In genomic region chr13:46455924-46456323, GRCh38 we compare ENCODE assay signal across 8 cellular contexts.
DNase-seq lines count a peak whose midpoint lies in the region; ATAC-seq and TF ChIP-seq lines count a peak whose summit lies in the region.
"Not testable (repeated sequence)": the region's sequence is repeated elsewhere in the genome, so short reads cannot be mapped to it uniquely, and the experiment has no call there.

No MANE protein-coding gene starts in this region.

- H3K9me3 ChIP-seq in upper lobe of right lung = not testable (repeated sequence)

- TF ChIP-seq CTCF in epithelial cell of esophagus (IDR thresholded peaks at IDR 0.05; ENCODE audit: insufficient read depth, low read depth, low read length, missing control alignments) = peak; percentile 20
- not testable (repeated sequence) for TF ChIP-seq CTCF in upper lobe of right lung (IDR thresholded peaks at IDR 0.05)

- not testable (repeated sequence) for H3K4me2 ChIP-seq in mesendoderm (ENCODE audit: low read length)

- POLR2A ChIA-PET in activated CD4-positive, alpha-beta T cell treated with anti-CD3 and anti-CD28 coated beads for 36 hours (lab: Charles Lee) = not testable (repeated sequence)

- no CpG with 5 or more reads among the region's 4 CpGs for WGBS in mesendoderm (ENCODE audit: extremely low coverage, insufficient coverage, low lambda C conversion rate)

- not testable (repeated sequence) for H3K27ac Mint-ChIP-seq in activated CD4-positive, alpha-beta T cell treated with anti-CD3 and anti-CD28 coated beads for 36 hours

- H3K4me3 ChIP-seq in epithelial cell of esophagus (ENCODE audit: low read length); mesendoderm (ENCODE audit: low read length); upper lobe of right lung: not testable (repeated sequence)

- CTCF ChIA-PET in activated CD4-positive, alpha-beta T cell treated with anti-CD3 and anti-CD28 coated beads for 36 hours (lab: Charles Lee) = not testable (repeated sequence)

- H4K5ac ChIP-seq in mesendoderm (ENCODE audit: low read length) = not testable (repeated sequence)

- not testable (repeated sequence) for H2BK120ac ChIP-seq in mesendoderm (ENCODE audit: low read depth, low read length)

- peak; percentile 36 for DNase-seq in GDM1 (lab: John Stamatoyannopoulos, UW)
- DNase-seq in NCI-H526 treated with DMSO at 0.1 percent for 48 hours (lab: John Stamatoyannopoulos, UW) = peak; percentile 52
- DNase-seq in activated CD4-positive, alpha-beta T cell treated with anti-CD3 and anti-CD28 coated beads for 36 hours = peak; percentile 52
- DNase-seq in epithelial cell of esophagus (ENCODE audit: low read depth) = peak; percentile 43
- peak; percentile 94 for DNase-seq in mesendoderm
- DNase-seq in upper lobe of right lung = not testable (repeated sequence)

- H3K56ac ChIP-seq in mesendoderm (ENCODE audit: low read length) = not testable (repeated sequence)

- H3K4ac ChIP-seq in mesendoderm (ENCODE audit: low read depth, low read length) = not testable (repeated sequence)

- H3K36me3 ChIP-seq in mesendoderm (ENCODE audit: control insufficient read depth, insufficient read depth, low read length); upper lobe of right lung: not testable (repeated sequence)

- H3K18ac ChIP-seq in mesendoderm (ENCODE audit: low read length) = not testable (repeated sequence)

- not testable (repeated sequence) for H3K36me3 Mint-ChIP-seq in activated CD4-positive, alpha-beta T cell treated with anti-CD3 and anti-CD28 coated beads for 36 hours (ENCODE audit: low read depth)

- not testable (repeated sequence) for H3K4me1 Mint-ChIP-seq in activated CD4-positive, alpha-beta T cell treated with anti-CD3 and anti-CD28 coated beads for 36 hours

- ATAC-seq in GM21423 (IDR thresholded peaks at IDR 0.05; ENCODE audit: unreplicated experiment) (peak; percentile 80), HG03280 (IDR thresholded peaks at IDR 0.05; ENCODE audit: unreplicated experiment) (peak; percentile 63), upper lobe of right lung (peak; percentile 96)
- peak; percentile 76 for ATAC-seq in activated CD4-positive, alpha-beta T cell treated with anti-CD3 and anti-CD28 coated beads for 36 hours

- H3K23ac ChIP-seq in mesendoderm (ENCODE audit: low read length) = not testable (repeated sequence)

- H3K4me1 ChIP-seq in mesendoderm (ENCODE audit: control insufficient read depth, low read depth, low read length); upper lobe of right lung: not testable (repeated sequence)

- H3K79me1 ChIP-seq in mesendoderm (ENCODE audit: low read length) = not testable (repeated sequence)

- not testable (repeated sequence) for H3K9me3 Mint-ChIP-seq in activated CD4-positive, alpha-beta T cell treated with anti-CD3 and anti-CD28 coated beads for 36 hours (ENCODE audit: low read depth)

- not testable (repeated sequence) for H3K79me2 ChIP-seq in mesendoderm (ENCODE audit: control insufficient read depth, insufficient read depth, low read length)

- not testable (repeated sequence) for H2AK5ac ChIP-seq in mesendoderm (ENCODE audit: low read length)

- not testable (repeated sequence) for H3K27me3 Mint-ChIP-seq in activated CD4-positive, alpha-beta T cell treated with anti-CD3 and anti-CD28 coated beads for 36 hours

- H2BK15ac ChIP-seq in mesendoderm (replicated peaks; ENCODE audit: low read depth) = not testable (repeated sequence)

- H3K9ac ChIP-seq in mesendoderm (ENCODE audit: low read length) = not testable (repeated sequence)

- not testable (repeated sequence) for H4K8ac ChIP-seq in mesendoderm (ENCODE audit: low read depth, low read length)

- H3K27ac ChIP-seq in mesendoderm (ENCODE audit: low read depth, low read length); upper lobe of right lung: not testable (repeated sequence)

- intact Hi-C loops in activated CD4-positive, alpha-beta T cell treated with anti-CD3 and anti-CD28 coated beads for 36 hours (cut with DNase I, micrococcal nuclease); upper lobe of right lung (cut with DNase I): not testable (repeated sequence)

- H3K27me3 ChIP-seq in mesendoderm (ENCODE audit: insufficient read depth, low read length, poor library complexity); upper lobe of right lung: not testable (repeated sequence)

- not testable (repeated sequence) for H2BK5ac ChIP-seq in mesendoderm (ENCODE audit: low read length)

- not testable (repeated sequence) for H3K4me3 Mint-ChIP-seq in activated CD4-positive, alpha-beta T cell treated with anti-CD3 and anti-CD28 coated beads for 36 hours
